Comparison of ENCODE assay signal across 23 cellular contexts in genomic region chr3:94615275-94616065, GRCh38.
DNase-seq lines count a peak whose midpoint lies in the region; ATAC-seq lines count a peak whose summit lies in the region.
"Had no signal": no experiment of that assay in that cellular context is flagged by ENCODE, and none has a peak within 500 bp of the region (broad histone marks: within the 10 kb centered on the region; RNA-seq: fewer than 3 reads in every experiment).

No MANE protein-coding gene starts in this region.

- peak in 2 of 3 experiments; percentile 1 to 3 for DNase-seq in NCI-H1417 (lab: John Stamatoyannopoulos, UW)
- DNase-seq in NCI-H1417 treated with DMSO at 0.1 percent for 48 hours (lab: John Stamatoyannopoulos, UW): no peak
- peak; percentile 84 for DNase-seq in NCI-H82 (lab: John Stamatoyannopoulos, UW)
- peak; percentile 89 to 93 for DNase-seq in cerebellar nuclear complex (lab: John Stamatoyannopoulos, UW)
- DNase-seq in kidney tubule cell (ENCODE audit: low spot score): peak; percentile 19
- no peak for DNase-seq in stimulated activated CD4-positive, alpha-beta T cell treated with anti-CD3 and anti-CD28 coated beads, Interleukin-1b, Interleukin-23, amount 100 ng/mL, for 48 hours
- DNase-seq in glomerular visceral epithelial cell (ENCODE audit: extremely low spot score): no peak
- DNase-seq: activated CD4-positive, alpha-beta T cell treated with anti-CD3 and anti-CD28 coated beads for 48 hours; activated CD8-positive, alpha-beta memory T cell treated with anti-CD3 and anti-CD28 coated beads for 24 hours; activated T-cell treated with anti-CD3 and anti-CD28 coated beads, Interleukin-2, amount 50 U/mL, for 1 hour; effector memory CD4-positive, alpha-beta T cell; esophagus squamous epithelium; gastrocnemius medialis; immature natural killer cell; Kasumi-1; MV-4-11; naive thymus-derived CD8-positive, alpha-beta T cell; NCI-H526; SHP77; stimulated activated naive CD8-positive, alpha-beta T cell treated with anti-CD3 and anti-CD28 coated beads, Interleukin-15, amount 100 ng/mL, for 72 hours; SW 1271; T-helper 9 cell had no signal

- no peak for ATAC-seq in GM21367 (IDR thresholded peaks at IDR 0.05; ENCODE audit: unreplicated experiment)
- ATAC-seq: gastrocnemius medialis; naive thymus-derived CD8-positive, alpha-beta T cell; stimulated activated naive CD8-positive, alpha-beta T cell treated with anti-CD3 and anti-CD28 coated beads, Interleukin-15, amount 100 ng/mL, for 72 hours had no signal

Comparison
In these comparisons a context has a peak if more than half of its experiments do, and no peak if none do; other contexts are left out.
1. DNase-seq: peak in NCI-H1417 (2 of 3), NCI-H82 (single experiment), cerebellar nuclear complex (2 of 2) and kidney tubule cell (single experiment); none in NCI-H1417 treated with DMSO at 0.1 percent for 48 hours (single experiment), stimulated activated CD4-positive, alpha-beta T cell treated with anti-CD3 and anti-CD28 coated beads, Interleukin-1b, Interleukin-23, amount 100 ng/mL, for 48 hours (single experiment) and glomerular visceral epithelial cell (single experiment).